16 cellular contexts compared by ENCODE assay signal in the genomic region with DNA sequence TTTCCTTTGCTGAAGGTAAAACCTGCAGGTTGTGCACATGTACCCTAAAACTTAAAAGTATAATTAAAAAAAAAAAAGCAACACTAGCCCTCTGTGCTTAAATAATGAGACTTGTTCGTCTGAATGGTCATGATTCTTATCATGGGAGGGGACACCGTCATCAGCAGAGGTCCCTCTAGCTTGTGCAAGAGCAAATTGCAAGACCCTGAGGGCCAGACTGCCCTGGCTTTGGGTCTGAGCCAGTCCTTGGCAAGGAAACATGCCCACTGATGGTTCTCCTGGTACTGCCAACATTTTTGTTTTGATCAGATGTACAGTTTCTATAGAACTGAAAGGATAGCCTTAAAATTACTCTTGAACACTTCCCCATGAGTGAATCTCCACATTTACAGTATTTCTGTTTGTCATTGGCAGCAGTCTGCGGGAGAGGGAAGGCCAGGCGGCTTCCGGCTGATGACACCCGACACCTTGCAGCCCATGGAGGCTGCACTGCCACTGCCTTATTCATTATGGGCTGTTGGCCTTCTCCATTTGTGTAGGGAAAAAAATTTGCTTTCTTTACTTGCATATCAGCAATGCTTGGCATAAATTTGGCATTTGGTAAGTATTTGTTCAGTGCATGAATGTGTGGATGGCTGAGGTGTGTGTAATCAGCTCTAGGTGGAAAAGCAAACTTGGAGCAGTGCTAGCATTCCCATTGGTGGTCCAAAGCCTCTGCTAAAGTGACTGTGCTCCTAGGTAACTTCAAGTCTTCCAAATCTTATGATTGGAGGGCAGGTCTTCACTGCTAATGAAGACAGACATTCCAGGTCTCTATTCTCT.
"Had no signal": no experiment of that assay in that cellular context is flagged by ENCODE, and none has a peak within 500 bp of the region (broad histone marks: within the 10 kb centered on the region; RNA-seq: fewer than 3 reads in every experiment).

No MANE protein-coding gene starts in this region.

- H3K27me3 Mint-ChIP-seq: natural killer cell treated with Interleukin-12 subunit alpha and Interleukin-12 subunit beta and Interleukin-15 and Interleukin-18, amount 100 ng/mL, for 72 hours had no signal

- ATAC-seq: activated CD8-positive, alpha-beta T cell treated with anti-CD3 and anti-CD28 coated beads, Interleukin-2, amount 10 ng/mL, durations not matched to agents 7 days and 5 days; activated T-helper 17 cell treated with anti-CD3 and anti-CD28 coated beads, Interleukin-2, amount 50 U/mL, for 72 hours; heart left ventricle; left lobe of liver; mucosa of descending colon; natural killer cell treated with Interleukin-12 subunit alpha and Interleukin-12 subunit beta and Interleukin-15 and Interleukin-18, amount 100 ng/mL, for 72 hours; stimulated activated naive CD8-positive, alpha-beta T cell treated with anti-CD3 and anti-CD28 coated beads, Interleukin-15, Interleukin-2, amounts not matched to agents 100 U/mL and 50 U/mL, for 24 hours had no signal

- H3K9me3 Mint-ChIP-seq: activated naive CD4-positive, alpha-beta T cell treated with anti-CD3 and anti-CD28 coated beads, Interleukin-2, amount 50 U/mL, for 24 hours; activated T-helper 17 cell treated with anti-CD3 and anti-CD28 coated beads, Interleukin-2, amount 50 U/mL, for 72 hours; central memory CD8-positive, alpha-beta T cell; natural killer cell treated with Interleukin-12 subunit alpha and Interleukin-12 subunit beta and Interleukin-15 and Interleukin-18, amount 100 ng/mL, for 72 hours had no signal

- DNase-seq: activated CD4-positive, alpha-beta T cell treated with anti-CD3 and anti-CD28 coated beads for 48 hours; activated CD8-positive, alpha-beta T cell treated with anti-CD3 and anti-CD28 coated beads, Interleukin-2, amount 10 ng/mL, durations not matched to agents 7 days and 5 days; cortex of kidney; effector CD8-positive, alpha-beta T cell; heart left ventricle; mammary epithelial cell; mucosa of descending colon; stimulated activated CD4-positive, alpha-beta T cell treated with anti-CD3 and anti-CD28 coated beads, Interleukin-4, amount 100 ng/mL, for 1 hour; stimulated activated CD8-positive, alpha-beta memory T cell treated with anti-CD3 and anti-CD28 coated beads, Interleukin-4, amount 100 ng/mL, for 48 hours; stimulated activated naive CD8-positive, alpha-beta T cell treated with anti-CD3 and anti-CD28 coated beads, Interleukin-15, Interleukin-2, amounts not matched to agents 100 U/mL and 50 U/mL, for 24 hours; upper lobe of left lung had no signal

- H3K4me1 Mint-ChIP-seq: activated naive CD4-positive, alpha-beta T cell treated with anti-CD3 and anti-CD28 coated beads, Interleukin-2, amount 50 U/mL, for 24 hours; activated T-helper 17 cell treated with anti-CD3 and anti-CD28 coated beads, Interleukin-2, amount 50 U/mL, for 72 hours had no signal

- H3K36me3 Mint-ChIP-seq: activated naive CD4-positive, alpha-beta T cell treated with anti-CD3 and anti-CD28 coated beads, Interleukin-2, amount 50 U/mL, for 24 hours; natural killer cell treated with Interleukin-12 subunit alpha and Interleukin-12 subunit beta and Interleukin-15 and Interleukin-18, amount 100 ng/mL, for 72 hours had no signal

- H3K4me3 Mint-ChIP-seq: activated CD8-positive, alpha-beta T cell treated with anti-CD3 and anti-CD28 coated beads, Interleukin-2, amount 10 ng/mL, durations not matched to agents 7 days and 5 days; activated naive CD4-positive, alpha-beta T cell treated with anti-CD3 and anti-CD28 coated beads, Interleukin-2, amount 50 U/mL, for 24 hours; activated T-helper 17 cell treated with anti-CD3 and anti-CD28 coated beads, Interleukin-2, amount 50 U/mL, for 72 hours; central memory CD8-positive, alpha-beta T cell; natural killer cell treated with Interleukin-12 subunit alpha and Interleukin-12 subunit beta and Interleukin-15 and Interleukin-18, amount 100 ng/mL, for 72 hours had no signal

- H3K27ac Mint-ChIP-seq: activated CD8-positive, alpha-beta T cell treated with anti-CD3 and anti-CD28 coated beads, Interleukin-2, amount 10 ng/mL, durations not matched to agents 7 days and 5 days; activated naive CD4-positive, alpha-beta T cell treated with anti-CD3 and anti-CD28 coated beads, Interleukin-2, amount 50 U/mL, for 24 hours; activated T-helper 17 cell treated with anti-CD3 and anti-CD28 coated beads, Interleukin-2, amount 50 U/mL, for 72 hours; natural killer cell treated with Interleukin-12 subunit alpha and Interleukin-12 subunit beta and Interleukin-15 and Interleukin-18, amount 100 ng/mL, for 72 hours had no signal
